ENCODE assay signal across 15 cellular contexts in genomic region chr6:98039443-98039842, GRCh38.
"Had no signal": no experiment of that assay in that cellular context is flagged by ENCODE, and none has a peak within 500 bp of the region (broad histone marks: within the 10 kb centered on the region; RNA-seq: fewer than 3 reads in every experiment).

No MANE protein-coding gene starts in this region.

- H3K36me3 ChIP-seq: adrenal gland, colonic mucosa, heart right ventricle had no signal

- H3K9me3 ChIP-seq: adrenal gland, colonic mucosa, heart right ventricle had no signal

- H3K4me1 ChIP-seq: adrenal gland, colonic mucosa had no signal

- H3K27me3 ChIP-seq: adrenal gland, colonic mucosa had no signal

- ATAC-seq: activated T-helper 17 cell treated with anti-CD3 and anti-CD28 coated beads, Interleukin-2, amount 50 U/mL, for 72 hours; heart right ventricle; left cardiac atrium; natural killer cell had no signal

- H3K4me3 ChIP-seq: adrenal gland, colonic mucosa, heart right ventricle had no signal

- DNase-seq: activated CD4-positive, alpha-beta T cell treated with anti-CD3 and anti-CD28 coated beads, Interleukin-2, amount 10 ng/mL, durations not matched to agents 7 days and 5 days; activated CD4-positive, CD25-positive, alpha-beta regulatory T cell; activated naive CD4-positive, alpha-beta T cell treated with anti-CD3 and anti-CD28 coated beads, Interleukin-2, amount 50 U/mL, for 16 hours; activated T-cell treated with anti-CD3 and anti-CD28 coated beads for 4 hours; adrenal gland; colonic mucosa; effector CD4-positive, alpha-beta T cell; foreskin melanocyte; heart right ventricle; left cardiac atrium; natural killer cell; stimulated activated CD4-positive, alpha-beta T cell treated with anti-CD3 and anti-CD28 coated beads, Interleukin-4, amount 100 ng/mL, for 1 hour; stimulated activated CD8-positive, alpha-beta memory T cell treated with anti-CD3 and anti-CD28 coated beads, Interleukin-4, amount 100 ng/mL, for 48 hours; T-helper 2 cell had no signal
